ENCODE assay signal across 21 cellular contexts in the genomic region with DNA sequence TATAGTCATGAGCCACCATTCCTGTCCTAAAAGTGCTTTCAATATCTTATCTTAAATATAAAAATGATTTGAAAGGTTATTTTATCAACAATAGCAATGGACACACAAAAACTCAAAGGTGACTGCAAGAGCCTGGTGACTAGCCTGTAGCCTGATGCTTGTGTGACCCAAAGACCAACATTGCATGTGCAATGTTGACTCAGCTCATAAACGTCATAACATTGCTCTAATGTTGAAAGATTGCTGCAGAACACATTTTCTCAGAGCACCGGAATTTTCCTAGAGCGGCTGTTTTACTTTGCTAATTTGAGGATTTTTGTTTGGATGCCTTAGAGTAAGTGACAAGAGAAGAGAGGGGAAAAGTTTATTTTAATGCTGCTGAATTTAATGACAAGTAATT.
DNase-seq lines count a peak whose midpoint lies in the region; ATAC-seq, FAIRE-seq and TF ChIP-seq lines count a peak whose summit lies in the region.
"Had no signal": no experiment of that assay in that cellular context is flagged by ENCODE, and none has a peak within 500 bp of the region (broad histone marks: within the 10 kb centered on the region; RNA-seq: fewer than 3 reads in every experiment).

No MANE protein-coding gene starts in this region.

- no peak overlapping the region for H3K9ac ChIP-seq in trophoblast cell (ENCODE audit: low read length)

- no peak overlapping the region for H3K4me2 ChIP-seq in trophoblast cell (ENCODE audit: low read length)

- FAIRE-seq in frontal cortex (lab: Jason Lieb, UNC) = no peak

- H3K27ac Mint-ChIP-seq in HFFc6 = peak overlapping the region; percentile 5
- H3K27ac Mint-ChIP-seq: activated B cell treated with CpG ODN at 0.5 μM for 24 hours; activated naive CD8-positive, alpha-beta T cell treated with anti-CD3 and anti-CD28 coated beads, Interleukin-2, amount 10 ng/mL, durations not matched to agents 7 days and 5 days; T-helper 2 cell treated with Interferon-gamma antibody and Interleukin-4, amounts not matched to agents 5 μg/mL and 100 μg/mL, for 36 hours had no signal

- H3K4me1 Mint-ChIP-seq in HFFc6 (ENCODE audit: low read depth) = peaks cover 31% of the 10 kb centered on the region
- H3K4me1 Mint-ChIP-seq: activated B cell treated with CpG ODN at 0.5 μM for 24 hours had no signal

- H3K36me3 Mint-ChIP-seq in HFFc6 (ENCODE audit: low read depth) = no peaks in the 10 kb centered on the region
- H3K36me3 Mint-ChIP-seq: activated naive CD8-positive, alpha-beta T cell treated with anti-CD3 and anti-CD28 coated beads, Interleukin-2, amount 10 ng/mL, durations not matched to agents 7 days and 5 days had no signal

- H2AK5ac ChIP-seq in trophoblast cell (ENCODE audit: low read length) = no peak overlapping the region

- intact Hi-C loops in head of caudate nucleus (cut with DNase I) = no loop called here

- WGBS in trophoblast cell (ENCODE audit: extremely low coverage, insufficient coverage, insufficient read length) = no CpG with 5 or more reads among the region's 3 CpGs

- H3K4me3 Mint-ChIP-seq in HFFc6 = no peak overlapping the region
- H3K4me3 Mint-ChIP-seq: activated B cell treated with CpG ODN at 0.5 μM for 24 hours; activated naive CD8-positive, alpha-beta T cell treated with anti-CD3 and anti-CD28 coated beads, Interleukin-2, amount 10 ng/mL, durations not matched to agents 7 days and 5 days; central memory CD8-positive, alpha-beta T cell; T-helper 2 cell treated with Interferon-gamma antibody and Interleukin-4, amounts not matched to agents 5 μg/mL and 100 μg/mL, for 36 hours had no signal

- no peak overlapping the region for H3K14ac ChIP-seq in trophoblast cell (ENCODE audit: low read length)

- no peak overlapping the region for H4K12ac ChIP-seq in trophoblast cell (ENCODE audit: low read depth, low read length)

- H3K27me3 ChIP-seq in trophoblast cell (ENCODE audit: insufficient read depth, low read length) = no peaks in the 10 kb centered on the region
- H3K27me3 ChIP-seq: MG63, testis had no signal

- H3K23ac ChIP-seq in trophoblast cell (ENCODE audit: low read length) = no peak overlapping the region

- peaks cover 2% of the 10 kb centered on the region; the same call in 1 of the 2 replicates for H3K27me3 Mint-ChIP-seq in HFFc6 (ENCODE audit: insufficient read depth)
- H3K27me3 Mint-ChIP-seq: activated B cell treated with CpG ODN at 0.5 μM for 24 hours had no signal

- no peak for TF ChIP-seq CTCF in HFFc6 (IDR thresholded peaks at IDR 0.05)
- TF ChIP-seq CTCF in epithelial cell of esophagus (IDR thresholded peaks at IDR 0.05; ENCODE audit: insufficient read depth, low read depth, low read length, missing control alignments) = no peak

- no peaks in the 10 kb centered on the region for H3K9me3 Mint-ChIP-seq in HFFc6
- H3K9me3 Mint-ChIP-seq: activated B cell treated with CpG ODN at 0.5 μM for 24 hours; activated naive CD8-positive, alpha-beta T cell treated with anti-CD3 and anti-CD28 coated beads, Interleukin-2, amount 10 ng/mL, durations not matched to agents 7 days and 5 days; central memory CD8-positive, alpha-beta T cell; T-helper 2 cell treated with Interferon-gamma antibody and Interleukin-4, amounts not matched to agents 5 μg/mL and 100 μg/mL, for 36 hours had no signal

- H3K4ac ChIP-seq in trophoblast cell (ENCODE audit: low read depth, low read length) = no peak overlapping the region

- DNase-seq in DMS53 (lab: John Stamatoyannopoulos, UW) = peak; percentile 33
- DNase-seq in HFFc6 = peak; percentile 79
- peak; percentile 40 for DNase-seq in epithelial cell of esophagus (ENCODE audit: low read depth)
- peak; percentile 64 to 84 for DNase-seq in trophoblast cell
- DNase-seq in head of caudate nucleus = no peak
- DNase-seq in NCI-H510A (lab: John Stamatoyannopoulos, UW) = no peak
- DNase-seq in frontal cortex (ENCODE audit: low spot score in 2 of 2) = no peak
- DNase-seq: activated B cell treated with CpG ODN at 0.5 μM for 24 hours; activated CD8-positive, alpha-beta memory T cell treated with anti-CD3 and anti-CD28 coated beads for 24 hours; activated naive CD8-positive, alpha-beta T cell treated with anti-CD3 and anti-CD28 coated beads, Interleukin-2, amount 10 ng/mL, durations not matched to agents 7 days and 5 days; DMS153; effector CD8-positive, alpha-beta T cell; left ventricle myocardium inferior; MG63; NCI-H1930; NCI-H446 treated with DMSO at 0.1 percent for 48 hours; SIG-M5; testis had no signal

- peaks cover 2 to 5% of the 10 kb centered on the region in 2 experiments for H3K4me1 ChIP-seq in trophoblast cell (ENCODE audit: control insufficient read depth in 1 of 2, insufficient read depth in 2 of 2, low read length in 2 of 2)
- H3K4me1 ChIP-seq: left ventricle myocardium inferior, testis had no signal

- no peak overlapping the region for H4K8ac ChIP-seq in trophoblast cell (ENCODE audit: low read depth, low read length)

- H3K4me3 ChIP-seq in epithelial cell of esophagus (ENCODE audit: low read length) (no peak overlapping the region), trophoblast cell (ENCODE audit: low read depth, low read length) (no peak overlapping the region)
- H3K4me3 ChIP-seq: left ventricle myocardium inferior, MG63, testis had no signal

- no peak overlapping the region for H2BK120ac ChIP-seq in trophoblast cell (ENCODE audit: insufficient read depth, low read length, poor library complexity)

- ATAC-seq in GM19351 (IDR thresholded peaks at IDR 0.05; ENCODE audit: unreplicated experiment) = no peak

- H2BK5ac ChIP-seq in trophoblast cell (ENCODE audit: low read depth, low read length, poor library complexity) = no peak overlapping the region

- no peak overlapping the region for H3K18ac ChIP-seq in trophoblast cell (ENCODE audit: low read length)

- H3K9me3 ChIP-seq in trophoblast cell (ENCODE audit: insufficient read depth, low read depth, low read length) = no peaks in the 10 kb centered on the region
- H3K9me3 ChIP-seq: left ventricle myocardium inferior, MG63, testis had no signal

- H3K36me3 ChIP-seq in trophoblast cell (ENCODE audit: control insufficient read depth in 1 of 2, insufficient read depth in 2 of 2, low read length in 2 of 2) = no peaks in the 10 kb centered on the region
- H3K36me3 ChIP-seq: left ventricle myocardium inferior, MG63 had no signal

- no peaks in the 10 kb centered on the region for H3K79me2 ChIP-seq in trophoblast cell (ENCODE audit: control insufficient read depth, insufficient read depth, low read length, poor library complexity)

- no peak overlapping the region for H4K91ac ChIP-seq in trophoblast cell (ENCODE audit: low read depth, low read length)

- no peaks in the 10 kb centered on the region for H3K79me1 ChIP-seq in trophoblast cell (ENCODE audit: low read length)

- H2BK12ac ChIP-seq in trophoblast cell (ENCODE audit: low read length) = no peak overlapping the region

- H3K27ac ChIP-seq in trophoblast cell (ENCODE audit: low read depth, low read length) = no peak overlapping the region
- H3K27ac ChIP-seq: left ventricle myocardium inferior, testis had no signal

- H2AFZ ChIP-seq in trophoblast cell (ENCODE audit: insufficient read depth, low read length, poor library complexity) = no peak overlapping the region

Comparison
In these comparisons a context has a peak if more than half of its experiments do, and no peak if none do; other contexts are left out.
1. DNase-seq: peak in DMS53 (single experiment), HFFc6 (single experiment), epithelial cell of esophagus (single experiment) and trophoblast cell (2 of 2); none in head of caudate nucleus (0 of 42), NCI-H510A (single experiment) and frontal cortex (0 of 2).